Comparison of ENCODE assay signal across 11 cellular contexts in the genomic region with DNA sequence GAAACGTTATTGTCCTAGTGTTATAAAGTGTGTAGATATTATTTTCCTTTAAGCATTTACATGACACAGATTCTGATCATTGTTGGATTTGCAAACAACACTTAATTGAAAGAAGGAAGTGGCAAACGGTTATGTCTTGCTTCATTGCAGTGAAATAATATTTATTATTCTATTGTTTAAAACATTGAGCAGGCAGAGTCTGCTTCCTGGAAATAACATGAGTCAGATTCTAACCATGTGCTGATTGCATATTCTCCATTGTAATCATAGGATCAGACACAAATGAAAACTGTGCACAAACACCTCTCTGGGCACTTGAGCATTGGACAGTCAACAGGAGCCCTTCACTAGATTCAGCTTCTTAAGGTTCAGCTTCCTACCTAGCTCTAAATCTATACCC. TPM values are rescaled to one million over a fixed set of nuclear protein-coding genes. Genes with fewer than 3 reads are reported as not detected.
DNase-seq lines count a peak whose midpoint lies in the region; TF ChIP-seq lines count a peak whose summit lies in the region.
"Had no signal": no experiment of that assay in that cellular context is flagged by ENCODE, and none has a peak within 500 bp of the region (broad histone marks: within the 10 kb centered on the region; RNA-seq: fewer than 3 reads in every experiment).

No MANE protein-coding gene starts in this region.

- no peaks in the 10 kb centered on the region for H3K9me3 ChIP-seq in tibial nerve

- H3K36me3 ChIP-seq in tibial nerve: no peaks in the 10 kb centered on the region

- H3K27ac ChIP-seq in tibial nerve: no peak overlapping the region

- no peak for TF ChIP-seq POLR2A in tibial nerve (IDR thresholded peaks at IDR 0.05)

- TF ChIP-seq CTCF in tibial nerve (IDR thresholded peaks at IDR 0.05): no peak

- TF ChIP-seq EP300 in tibial nerve (IDR thresholded peaks at IDR 0.05): peak in 1 of 2 donors; percentile 36

- H3K27me3 ChIP-seq in tibial nerve: no peaks in the 10 kb centered on the region

- peaks cover 0 to 4% (median 0%) of the 10 kb centered on the region in 4 donors for H3K4me1 ChIP-seq in tibial nerve

- H3K4me3 ChIP-seq in tibial nerve: no peak overlapping the region

- DNase-seq in EL (peak; percentile 61), NCI-H2029 (lab: John Stamatoyannopoulos, UW) (peak; percentile 69), dermis blood vessel endothelial cell (peak; percentile 90), lung microvascular endothelial cell (ENCODE audit: low read depth in 2 of 2) (peak; percentile 80 to 88), iPS-NIHi11 (ENCODE audit: low spot score) (no peak), tibial nerve (ENCODE audit: low spot score in 2 of 2) (no peak), NCI-H2171 (lab: John Stamatoyannopoulos, UW) (no peak)
- no peak for DNase-seq in stimulated activated CD4-positive, alpha-beta T cell treated with anti-CD3 and anti-CD28 coated beads, Interleukin-15, amount 100 ng/mL, for 24 hours
- DNase-seq: activated CD4-positive, alpha-beta T cell treated with anti-CD3 and anti-CD28 coated beads, Interleukin-2, amount 10 ng/mL, durations not matched to agents 7 days and 5 days; cortex of kidney; NCI-H526 treated with DMSO at 0.1 percent for 48 hours had no signal

- WGBS in tibial nerve, 2 donors: 41 to 48% methylated on average over 2 of the region's 2 CpGs

RNA-seq across cellular contexts. Expression of gene USP25, which starts 46.8 kb away (rescaled TPM):
- total RNA-seq in dermis blood vessel endothelial cell: 71.8 and 97.5 TPM in 2 replicates
- 44.7 and 64.3 TPM in 2 replicates for total RNA-seq in lung microvascular endothelial cell
- total RNA-seq in tibial nerve: 10 to 100 TPM; 59.6 to 79.8 (median 69.9) TPM

Comparison
In these comparisons a context has a peak if more than half of its experiments do, and no peak if none do; other contexts are left out.
1. DNase-seq: peak in EL (single experiment), NCI-H2029 (single experiment), dermis blood vessel endothelial cell (single experiment) and lung microvascular endothelial cell (2 of 2); none in stimulated activated CD4-positive, alpha-beta T cell treated with anti-CD3 and anti-CD28 coated beads, Interleukin-15, amount 100 ng/mL, for 24 hours (single experiment), iPS-NIHi11 (single experiment), tibial nerve (0 of 2) and NCI-H2171 (single experiment).